Comparison of ENCODE assay signal across 8 cellular contexts in genomic region chr12:70367268-70368141, GRCh38. TPM values are rescaled to one million over a fixed set of nuclear protein-coding genes. Genes with fewer than 3 reads are reported as not detected.
DNase-seq lines count a peak whose midpoint lies in the region; ATAC-seq, FAIRE-seq and TF ChIP-seq lines count a peak whose summit lies in the region.

No MANE protein-coding gene starts in this region.

- peak overlapping the region; percentile 57 for H2AFZ ChIP-seq in HepG2 (ENCODE audit: low read length)

- no peak for TF ChIP-seq CTCF in brain (conservative IDR thresholded peaks at IDR 0.05)
- TF ChIP-seq CTCF in HepG2 (CRISPR knock-in tag; IDR thresholded peaks at IDR 0.05), result no peak
- TF ChIP-seq CTCF in thoracic aorta (IDR thresholded peaks at IDR 0.05), result no peak

- FAIRE-seq in HepG2 (lab: Jason Lieb, UNC), result peak; percentile 18

- H3K36me3 ChIP-seq in HepG2 (replicated peaks in 1 of 2; ENCODE audit: control insufficient read depth in 1 of 2, insufficient read depth in 2 of 2, low read length in 2 of 2), result no peaks in the 10 kb centered on the region
- no peaks in the 10 kb centered on the region for H3K36me3 ChIP-seq in thoracic aorta

- H3K4me3 Mint-ChIP-seq in brain, result peak overlapping the region; percentile 93 to 100 (median 96)

- H3K79me2 ChIP-seq in HepG2 (ENCODE audit: insufficient read depth, low read length), result no peaks in the 10 kb centered on the region

- peak; percentile 6 for DNase-seq in AG08395 (ENCODE audit: low spot score)
- DNase-seq in HEK293T (ENCODE audit: extremely low spot score), result peak; percentile 4
- DNase-seq in HepG2 (ENCODE audit: low spot score), result no peak
- DNase-seq in thoracic aorta (ENCODE audit: low spot score), result no peak
- DNase-seq in foreskin melanocyte, result no peak
- no peak for DNase-seq in erythroblast (lab: John Stamatoyannopoulos, UW)

- ATAC-seq in HepG2 (peak; percentile 3; the same call in 2 of the 3 replicates), thoracic aorta (ENCODE audit: insufficient number of reproducible peaks, low FRiP score, low read depth) (no peak), GM21528 (IDR thresholded peaks at IDR 0.05; ENCODE audit: low FRiP score, unreplicated experiment) (no peak)

- H3K27me3 ChIP-seq in HepG2 (ENCODE audit: control insufficient read depth in 1 of 2, insufficient read depth in 2 of 2, low read length in 2 of 2) (peaks cover 0 to 21% of the 10 kb centered on the region in 2 experiments; a peak in 4 of 5 replicates), thoracic aorta (replicated peaks; ENCODE audit: insufficient read depth) (no peaks in the 10 kb centered on the region)

- no peak for TF ChIP-seq RAD21 in HepG2 (CRISPR knock-in tag; IDR thresholded peaks at IDR 0.05)

- peaks cover 20% of the 10 kb centered on the region for H3K4me1 ChIP-seq in HepG2 (ENCODE audit: insufficient read depth, low read length)
- H3K4me1 ChIP-seq in thoracic aorta (ENCODE audit: control insufficient read depth in 1 of 2, low read depth in 2 of 2), result peaks cover 3 to 7% of the 10 kb centered on the region in 2 donors

- H3K9me3 Mint-ChIP-seq in brain, result peaks cover 0 to 5% (median 4%) of the 10 kb centered on the region in 5 experiments

- H3K9me3 ChIP-seq in HepG2 (ENCODE audit: low read length) (no peaks in the 10 kb centered on the region), thoracic aorta (no peaks in the 10 kb centered on the region)

- 9% methylated on average over 17 of the region's 19 CpGs for WGBS in HepG2 (ENCODE audit: low lambda C conversion rate)

- H3K27me3 Mint-ChIP-seq in brain, result peaks cover 19% of the 10 kb centered on the region

- BruUV-seq in HepG2 (replicated peaks; lab: Mats Ljungman, UMichigan), result no TSS peak

- TF ChIP-seq POLR2A in HepG2 (IDR thresholded peaks at IDR 0.05; ENCODE audit: insufficient read depth in 1 of 2, low read depth in 2 of 2, low read length in 2 of 2) (no peak), erythroblast (IDR thresholded peaks at IDR 0.05; ENCODE audit: low read length) (no peak)

- H3K9ac ChIP-seq in HepG2 (ENCODE audit: insufficient read depth, low read depth, low read length), result 0 out of 2 replicates have a peak overlapping the region, but pooled peaks have one; percentile 13

- no peak overlapping the region for H3K27ac ChIP-seq in HepG2 (ENCODE audit: extremely low read length, insufficient read depth, low read length)
- peak overlapping the region in 1 of 2 donors; percentile 3 for H3K27ac ChIP-seq in thoracic aorta

- H3K4me1 Mint-ChIP-seq in brain, result peaks cover 35% of the 10 kb centered on the region

- no peaks in the 10 kb centered on the region for H4K20me1 ChIP-seq in HepG2 (ENCODE audit: insufficient read depth, low read length)

- peak overlapping the region; percentile 98 for H3K4me2 ChIP-seq in HepG2 (ENCODE audit: low read depth, low read length)

- TF ChIP-seq EP300 in HepG2 (IDR thresholded peaks at IDR 0.05; ENCODE audit: low read depth in 2 of 2, low read length in 2 of 2) (no peak), HepG2 (CRISPR knock-in tag; IDR thresholded peaks at IDR 0.05; ENCODE audit: borderline replicate concordance) (no peak)

- CTCF ChIA-PET in HEK293T (lab: Yijun Ruan, JAX), result no interaction called here
- CTCF ChIA-PET in HepG2 (lab: Yijun Ruan, JAX; ENCODE audit: low intra/inter-chr PET ratio, low total read pairs), result no interaction called here

- POLR2A ChIA-PET in HEK293T (lab: Yijun Ruan, JAX), result interaction anchor here (0.8 kb wide), 1 partner anchor 124 kb away, joined by 3 read pairs; no protein-coding TSS in a partner anchor
- POLR2A ChIA-PET in HepG2 (lab: Yijun Ruan, JAX), result no interaction called here

- in situ Hi-C loops in HepG2 (cut with HindIII; ENCODE audit: extremely low pct_ligation_motif_present, low pct_unique_long_range_greater_than_20kb), result loop anchor here (5.0 to 25.0 kb wide), 2 partner anchors 125 to 480 kb away; partner anchors contain the start of gene CNOT2

- intact Hi-C loops in HepG2 (cut with micrococcal nuclease; ENCODE audit: unreplicated experiment), result loop anchor here (2.0 to 10.0 kb wide), 3 partner anchors 123 to 383 kb away; partner anchors contain the start of gene CNOT2

- peak overlapping the region; percentile 26 to 96 (median 81) for H3K27ac Mint-ChIP-seq in brain

- H3K4me3 ChIP-seq in HepG2 (replicated peaks in 1 of 3; ENCODE audit: insufficient read depth in 1 of 3, low read depth in 2 of 3, low read length in 3 of 3), result peak overlapping the region; percentile 69 to 78 (median 77)
- H3K4me3 ChIP-seq in thoracic aorta, result peak overlapping the region; percentile 94

- peaks cover 15% of the 10 kb centered on the region for H3K36me3 Mint-ChIP-seq in brain

TF ChIP-seq in HEK293T, 16 proteins besides CTCF, POLR2A, EP300 and RAD21:
- TF ChIP-seq BHLHE40 (IDR thresholded peaks at IDR 0.05; ENCODE audit: borderline replicate concordance) (no peak), FOXK2 (IDR thresholded peaks at IDR 0.05) (no peak), ZNF384 (IDR thresholded peaks at IDR 0.05) (no peak), ELF4 (IDR thresholded peaks at IDR 0.05) (no peak), CTBP1 (IDR thresholded peaks at IDR 0.05; ENCODE audit: borderline replicate concordance) (no peak), TARDBP (IDR thresholded peaks at IDR 0.05) (no peak), HDGF (IDR thresholded peaks at IDR 0.05; ENCODE audit: borderline replicate concordance) (no peak), PKNOX1 (IDR thresholded peaks at IDR 0.05) (no peak), SP1 (IDR thresholded peaks at IDR 0.05) (no peak), FOXA1 (IDR thresholded peaks at IDR 0.05) (no peak), LEF1 (IDR thresholded peaks at IDR 0.05; ENCODE audit: borderline replicate concordance) (no peak), FOXM1 (IDR thresholded peaks at IDR 0.05; ENCODE audit: borderline replicate concordance) (no peak)

TF ChIP-seq in HepG2, 621 proteins besides CTCF, POLR2A, EP300 and RAD21 (continues in another document):
- TF ChIP-seq ETV5 (CRISPR knock-in tag; IDR thresholded peaks at IDR 0.05; ENCODE audit: borderline replicate concordance), result no peak
- TF ChIP-seq BCL3 (CRISPR knock-in tag; IDR thresholded peaks at IDR 0.05), result 0 out of 2 replicates have a peak, but pooled peaks have one; percentile 6
- 0 out of 2 replicates have a peak, but pooled peaks have one; percentile 38 for TF ChIP-seq ZFP91 (CRISPR knock-in tag; IDR thresholded peaks at IDR 0.05; ENCODE audit: borderline replicate concordance)

RNA-seq across cellular contexts. Expression of gene KCNMB4, which starts 1.4 kb away (rescaled TPM):
- polyA plus RNA-seq in brain (ENCODE audit: insufficient read depth, low read depth, low replicate concordance) (18.3 TPM), HepG2 (2011; rRNA removed) (0.67 and 1.1 TPM in 2 replicates)
- total RNA-seq in HepG2 (2016; rRNA removed; fragmentation: Illumina TruSeq; extraction: Trizol) (0.84 and 1.7 TPM in 2 replicates), thoracic aorta (1 to 10 TPM; 1.6 to 1.9 TPM)
- total RNA-seq in HepG2 (2016; cell fraction: cytosol; rRNA removed; fragmentation: Illumina TruSeq; extraction: Trizol; ENCODE audit: low read depth), result 0.71 and 0.97 TPM in 2 replicates
- 0.68 and 0.89 TPM in 2 replicates for total RNA-seq in HepG2 (2016; cell fraction: insoluble cytoplasmic fraction; rRNA removed; fragmentation: Illumina TruSeq; extraction: Trizol)
- 1.3 and 1.8 TPM in 2 replicates for total RNA-seq in HepG2 (2016; cell fraction: membrane; rRNA removed; fragmentation: Illumina TruSeq; extraction: Trizol)
- 0.66 and 0.68 TPM in 2 replicates for total RNA-seq in HepG2 (2016; cell fraction: nucleus; rRNA removed; fragmentation: Illumina TruSeq; extraction: Trizol)
- polyA plus RNA-seq in HepG2 (2011; cell fraction: cytosol; rRNA removed), result 0.95 and 1.1 TPM in 2 replicates
- polyA plus RNA-seq in HepG2 (2011; cell fraction: nucleus; rRNA removed), result 0.53 and 0.57 TPM in 2 replicates
- polyA plus RNA-seq in HepG2 (2012), result 0.35 and 0.38 TPM in 2 replicates
- polyA plus RNA-seq in HepG2 (2016; cell fraction: cytosol; fragmentation: Illumina TruSeq; extraction: Trizol; ENCODE audit: low read depth), result 1.0 and 1.1 TPM in 2 replicates
- polyA plus RNA-seq in HepG2 (2016; cell fraction: insoluble cytoplasmic fraction; fragmentation: Illumina TruSeq; extraction: Trizol; ENCODE audit: low read depth), result 0.85 and 0.97 TPM in 2 replicates
- polyA plus RNA-seq in HepG2 (2016; cell fraction: membrane; fragmentation: Illumina TruSeq; extraction: Trizol; ENCODE audit: low read depth), result 1.2 and 1.5 TPM in 2 replicates
- polyA plus RNA-seq in HepG2 (2016; cell fraction: nucleus; fragmentation: Illumina TruSeq; extraction: Trizol; ENCODE audit: insufficient read depth, low read depth), result 0.88 and 0.93 TPM in 2 replicates
- 1.6 and 2.8 TPM in 2 replicates for polyA minus RNA-seq in HepG2 (2011; rRNA and poly(A)+ RNA removed; ENCODE audit: low replicate concordance)
- polyA minus RNA-seq in HepG2 (2011; cell fraction: cytosol; rRNA and poly(A)+ RNA removed), result 0.44 and 0.59 TPM in 2 replicates
- polyA minus RNA-seq in HepG2 (2011; cell fraction: nucleus; rRNA and poly(A)+ RNA removed), result 0.77 and 1.2 TPM in 2 replicates

Comparison
In these comparisons a context has a peak if more than half of its experiments do, and no peak if none do; other contexts are left out.
1. DNase-seq: peak in AG08395 (single experiment) and HEK293T (single experiment); none in HepG2 (single experiment), thoracic aorta (single experiment), foreskin melanocyte (single experiment) and erythroblast (0 of 2).